8 cellular contexts compared by ENCODE assay signal in genomic region chr16:5098221-5099159, GRCh38. TPM values are rescaled to one million over a fixed set of nuclear protein-coding genes. Genes with fewer than 3 reads are reported as not detected.
DNase-seq lines count a peak whose midpoint lies in the region; ATAC-seq and TF ChIP-seq lines count a peak whose summit lies in the region.
"Not testable (repeated sequence)": the region's sequence is repeated elsewhere in the genome, so short reads cannot be mapped to it uniquely, and the experiment has no call there.

No MANE protein-coding gene starts in this region.

- not testable (repeated sequence) for H3K9me3 ChIP-seq in thyroid gland

- not testable (repeated sequence) for H3K9me3 Mint-ChIP-seq in activated CD4-positive, alpha-beta memory T cell treated with anti-CD3 and anti-CD28 coated beads for 36 hours

- CTCF ChIA-PET in activated CD4-positive, alpha-beta memory T cell treated with anti-CD3 and anti-CD28 coated beads for 36 hours (lab: Charles Lee), result interaction anchor here (0.6 to 1.0 kb wide), 2 partner anchors 143 to 295 kb away, joined by 3 read pairs; no protein-coding TSS in a partner anchor

- POLR2A ChIA-PET in activated CD4-positive, alpha-beta memory T cell treated with anti-CD3 and anti-CD28 coated beads for 36 hours (lab: Charles Lee), result interaction anchor here (0.6 kb wide), 1 partner anchor 215 kb away, joined by 3 read pairs; no protein-coding TSS in a partner anchor

- not testable (repeated sequence) for H3K27me3 ChIP-seq in thyroid gland

- TF ChIP-seq CTCF in GM12864 (IDR thresholded peaks at IDR 0.05; ENCODE audit: low read depth, low read length, missing control alignments); choroid plexus epithelial cell (conservative IDR thresholded peaks at IDR 0.05; ENCODE audit: low read depth, low read length); retinal pigment epithelial cell (conservative IDR thresholded peaks at IDR 0.05; ENCODE audit: low read depth, low read length); thyroid gland (IDR thresholded peaks at IDR 0.05): not testable (repeated sequence)

- not testable (repeated sequence) for H3K36me3 Mint-ChIP-seq in activated CD4-positive, alpha-beta memory T cell treated with anti-CD3 and anti-CD28 coated beads for 36 hours

- H3K27me3 Mint-ChIP-seq in activated CD4-positive, alpha-beta memory T cell treated with anti-CD3 and anti-CD28 coated beads for 36 hours, result not testable (repeated sequence)

- H3K27ac Mint-ChIP-seq in activated CD4-positive, alpha-beta memory T cell treated with anti-CD3 and anti-CD28 coated beads for 36 hours, result peak overlapping the region; percentile 90

- peaks cover 21% of the 10 kb centered on the region for H3K4me1 Mint-ChIP-seq in activated CD4-positive, alpha-beta memory T cell treated with anti-CD3 and anti-CD28 coated beads for 36 hours (ENCODE audit: low read depth)

- H3K36me3 ChIP-seq in thyroid gland, result not testable (repeated sequence)

- not testable (repeated sequence) for DNase-seq in GM12864 (ENCODE audit: low read depth); retinal pigment epithelial cell (ENCODE audit: low read depth)
- DNase-seq in NCI-H69 (lab: John Stamatoyannopoulos, UW), result peak; percentile 59
- peak; percentile 79 for DNase-seq in activated CD4-positive, alpha-beta memory T cell treated with anti-CD3 and anti-CD28 coated beads for 36 hours
- peak; percentile 72 for DNase-seq in choroid plexus epithelial cell (ENCODE audit: low read depth)
- peak; percentile 74 for DNase-seq in iPS-NIHi11 (ENCODE audit: low spot score)
- DNase-seq in thyroid gland, result peak; percentile 84 to 89

- TF ChIP-seq POLR2A in thyroid gland (IDR thresholded peaks at IDR 0.05), result peak in 1 of 2 donors; percentile 26

- H3K4me1 ChIP-seq in thyroid gland, result not testable (repeated sequence)

- H3K27ac ChIP-seq in thyroid gland, result peak overlapping the region; percentile 61 to 84 (median 81)

- ATAC-seq in HG03159 (IDR thresholded peaks at IDR 0.05; ENCODE audit: unreplicated experiment), result peak; percentile 86

- H3K4me3 ChIP-seq in GM12864 (ENCODE audit: low read depth, low read length), result peak overlapping the region; percentile 65
- peak overlapping the region; percentile 62 for H3K4me3 ChIP-seq in choroid plexus epithelial cell (ENCODE audit: low read depth, low read length)
- peak overlapping the region; percentile 56 for H3K4me3 ChIP-seq in retinal pigment epithelial cell (ENCODE audit: low read length)
- H3K4me3 ChIP-seq in thyroid gland (replicated peaks in 1 of 3), result peak overlapping the region in 2 of 3 donors; percentile 53 to 69

- H3K4me3 Mint-ChIP-seq in activated CD4-positive, alpha-beta memory T cell treated with anti-CD3 and anti-CD28 coated beads for 36 hours, result peak overlapping the region; percentile 84

- intact Hi-C loops in activated CD4-positive, alpha-beta memory T cell treated with anti-CD3 and anti-CD28 coated beads for 36 hours (cut with micrococcal nuclease), result loop anchor here (2.0 to 10.0 kb wide), 6 partner anchors 66 to 481 kb away; partner anchors contain the start of genes ANKS3, DNAAF8, GLYR1 and NAGPA
- intact Hi-C loops in thyroid gland (cut with DNase I), result not testable (repeated sequence)

- WGBS in thyroid gland, 2 donors, result 2 to 3% methylated on average over 26 to 38 of the region's 67 CpGs

RNA-seq across cellular contexts. Expression of gene EEF2KMT, which starts 0.9 kb away (rescaled TPM):
- total RNA-seq in activated CD4-positive, alpha-beta memory T cell treated with anti-CD3 and anti-CD28 coated beads for 36 hours, result 10 to 100 TPM; 18.4 to 18.8 TPM
- total RNA-seq in thyroid gland, result 10 to 100 TPM in 2 of 4 donors, 1 to 10 TPM in 2; 8.7 to 14.9 (median 10.9) TPM

RNA-seq across cellular contexts. Expression of gene ALG1, which starts 26.8 kb away (rescaled TPM):
- total RNA-seq in activated CD4-positive, alpha-beta memory T cell treated with anti-CD3 and anti-CD28 coated beads for 36 hours, result 10 to 100 TPM; 12.8 to 14.1 TPM
- 10 to 100 TPM; 27.3 to 47.1 (median 43.0) TPM for total RNA-seq in thyroid gland

RNA-seq across cellular contexts. Expression of gene C16orf89, which starts 32.7 kb away (rescaled TPM):
- total RNA-seq in activated CD4-positive, alpha-beta memory T cell treated with anti-CD3 and anti-CD28 coated beads for 36 hours, result not detected
- total RNA-seq in thyroid gland, result 100 to 1,000 TPM; 172 to 385 (median 287) TPM

Comparison
In these comparisons a context has a peak if more than half of its experiments do, and no peak if none do; other contexts are left out.
1. RNA of gene C16orf89, which starts 32.7 kb away (total RNA-seq): 172 to 385 TPM in thyroid gland; not detected in activated CD4-positive, alpha-beta memory T cell treated with anti-CD3 and anti-CD28 coated beads for 36 hours; every median in the first group is over 100 times any median in the second.
2. Peak in every context shown above with its lines, with median percentiles within 50 percentile points of each other: H3K4me3 ChIP-seq.